ENCODE assay signal across 1 cellular context in genomic region chr7:56127241-56127837, GRCh38. TPM values are rescaled to one million over a fixed set of nuclear protein-coding genes. Genes with fewer than 3 reads are reported as not detected.
"Had no signal": no experiment of that assay in that cellular context is flagged by ENCODE, and none has a peak within 500 bp of the region (broad histone marks: within the 10 kb centered on the region; RNA-seq: fewer than 3 reads in every experiment).

No MANE protein-coding gene starts in this region.

RNA-seq across cellular contexts. Expression of gene NUPR2, which starts 11.1 kb away (rescaled TPM):
- polyA plus RNA-seq: SK-N-SH had no signal
